In genomic region chr17:59105852-59106462, GRCh38 we compare ENCODE assay signal across 8 cellular contexts. TPM values are rescaled to one million over a fixed set of nuclear protein-coding genes. Genes with fewer than 3 reads are reported as not detected.
DNase-seq lines count a peak whose midpoint lies in the region; ATAC-seq and TF ChIP-seq lines count a peak whose summit lies in the region.

No MANE protein-coding gene starts in this region.

- TF ChIP-seq POLR2A in adrenal gland (IDR thresholded peaks at IDR 0.05) (no peak), prostate gland (IDR thresholded peaks at IDR 0.05) (no peak)

- H3K4me3 Mint-ChIP-seq in Caco-2 (ENCODE audit: unreplicated experiment), result peak overlapping the region; percentile 98

- H3K27ac Mint-ChIP-seq in Caco-2 (ENCODE audit: unreplicated experiment), result peak overlapping the region; percentile 96

- CTCF ChIA-PET in Caco-2 (lab: Charles Lee), result no interaction called here

- H3K4me1 ChIP-seq in Caco-2 (peaks cover 6% of the 10 kb centered on the region; the same call in 1 of the 2 replicates), adrenal gland (replicated peaks in 1 of 2) (peaks cover 16 to 29% of the 10 kb centered on the region in 2 donors), left ventricle myocardium inferior (peaks cover 36% of the 10 kb centered on the region), prostate gland (replicated peaks) (peaks cover 2% of the 10 kb centered on the region), urinary bladder (ENCODE audit: insufficient read depth) (peaks cover 2% of the 10 kb centered on the region)

- DNase-seq in Caco-2 (peak in 1 of 2 experiments; percentile 55), KBM-7 (peak; percentile 57), T follicular helper cell (ENCODE audit: low read depth) (peak; percentile 72), adrenal gland (peak; percentile 63 to 83 (median 71)), left ventricle myocardium inferior (peak; percentile 68), prostate gland (ENCODE audit: low spot score) (peak; percentile 65)

- WGBS in adrenal gland, 4 donors, result 0 to 1% (median 1%) methylated on average over 3 to 18 of the region's 18 CpGs
- WGBS in prostate gland, result under 1% methylated on average over 18 of the region's 18 CpGs
- WGBS in urinary bladder, result under 1% methylated on average over 18 of the region's 18 CpGs

- H3K27ac ChIP-seq in adrenal gland (peak overlapping the region; percentile 67 to 95 (median 91)), left ventricle myocardium inferior (replicated peaks) (peak overlapping the region; percentile 93), prostate gland (peak overlapping the region; percentile 91), urinary bladder (ENCODE audit: low read depth) (peak overlapping the region; percentile 74)

- no peaks in the 10 kb centered on the region for H3K9me3 Mint-ChIP-seq in Caco-2 (ENCODE audit: unreplicated experiment)

- POLR2A ChIA-PET in Caco-2 (lab: Charles Lee), result interaction anchor here (0.5 to 2.6 kb wide), 6 partner anchors 11 to 474 kb away, joined by 3 to 38 read pairs (median 6); partner anchors contain the start of genes PRR11 and SKA2

- H3K27me3 Mint-ChIP-seq in Caco-2 (ENCODE audit: insufficient read depth, unreplicated experiment), result no peaks in the 10 kb centered on the region

- ATAC-seq in GM21717 (IDR thresholded peaks at IDR 0.05; ENCODE audit: unreplicated experiment), result peak; percentile 36

- in situ Hi-C loops in KBM-7 (cut with MboI; ENCODE audit: low pct_unique_long_range_greater_than_20kb, low sequenced_read_pairs), result no loop called here

- no peak for TF ChIP-seq CTCF in Caco-2 (IDR thresholded peaks at IDR 0.05; ENCODE audit: insufficient read depth in 1 of 2, low read depth in 1 of 2, low read length in 1 of 2, severe bottlenecking in 1 of 2, unreplicated experiment in 1 of 2)
- TF ChIP-seq CTCF in adrenal gland (IDR thresholded peaks at IDR 0.05), result no peak
- TF ChIP-seq CTCF in left ventricle myocardium inferior (IDR thresholded peaks at IDR 0.05; ENCODE audit: borderline replicate concordance), result no peak
- TF ChIP-seq CTCF in prostate gland (IDR thresholded peaks at IDR 0.05), result no peak

- H3K9me3 ChIP-seq in Caco-2 (no peaks in the 10 kb centered on the region), adrenal gland (replicated peaks in 1 of 3) (no peaks in the 10 kb centered on the region), left ventricle myocardium inferior (replicated peaks) (no peaks in the 10 kb centered on the region), prostate gland (no peaks in the 10 kb centered on the region)

- peaks cover 73% of the 10 kb centered on the region for H3K36me3 Mint-ChIP-seq in Caco-2 (ENCODE audit: insufficient read depth, unreplicated experiment)

- no TSS peak for BruUV-seq in Caco-2 (replicated peaks; lab: Mats Ljungman, UMichigan)

- H3K27me3 ChIP-seq in Caco-2 (replicated peaks; ENCODE audit: control insufficient read depth, insufficient read depth, low read length) (no peaks in the 10 kb centered on the region), adrenal gland (no peaks in the 10 kb centered on the region), left ventricle myocardium inferior (ENCODE audit: low read depth) (no peaks in the 10 kb centered on the region), prostate gland (replicated peaks; ENCODE audit: insufficient read depth) (no peaks in the 10 kb centered on the region)

- H3K4me1 Mint-ChIP-seq in Caco-2 (ENCODE audit: low read depth, unreplicated experiment), result peaks cover 9% of the 10 kb centered on the region

- H3K4me3 ChIP-seq in Caco-2 (ENCODE audit: low read depth, low read length) (peak overlapping the region; percentile 90), adrenal gland (peak overlapping the region; percentile 62 to 87 (median 84)), left ventricle myocardium inferior (peak overlapping the region; percentile 89), prostate gland (peak overlapping the region; percentile 87 to 89), urinary bladder (ENCODE audit: low read depth, low read length) (peak overlapping the region; percentile 77)

- H3K36me3 ChIP-seq in Caco-2 (ENCODE audit: control insufficient read depth, insufficient read depth, low read length) (no peaks in the 10 kb centered on the region; the same call in 1 of the 2 replicates), adrenal gland (replicated peaks in 1 of 2) (no peaks in the 10 kb centered on the region), left ventricle myocardium inferior (peaks cover 8% of the 10 kb centered on the region), prostate gland (no peaks in the 10 kb centered on the region), urinary bladder (ENCODE audit: insufficient read depth) (no peaks in the 10 kb centered on the region)

- intact Hi-C loops in Caco-2 (cut with micrococcal nuclease; ENCODE audit: unreplicated experiment) (loop anchor here (1.0 to 5.0 kb wide), 2 partner anchors 44 to 589 kb away; no protein-coding TSS in a partner anchor), adrenal gland (cut with DNase I) (no loop called here), left ventricle myocardium inferior (cut with micrococcal nuclease) (no loop called here), prostate gland (cut with DNase I) (loop anchor here (5.0 kb wide), 1 partner anchor 51 kb away; the partner anchor contains the start of genes PRR11 and SKA2)

RNA-seq across cellular contexts. Expression of gene TRIM37, which starts 0.7 kb away (rescaled TPM):
- 37.7 and 44.4 TPM in 2 replicates for total RNA-seq in Caco-2 (2022)
- total RNA-seq in adrenal gland, result 10 to 100 TPM; 18.0 to 37.2 (median 25.0) TPM
- polyA plus RNA-seq in adrenal gland, result 10 to 100 TPM in 1 of 3 donors, 1 to 10 TPM in 2; 6.0 to 31.0 (median 8.4) TPM
- 20.9 TPM for total RNA-seq in left ventricle myocardium inferior
- 10 to 100 TPM; 22.6 to 55.5 TPM for total RNA-seq in prostate gland
- total RNA-seq in urinary bladder, result 42.2 TPM
- polyA plus RNA-seq in urinary bladder, result 16.5 TPM

RNA-seq across cellular contexts. Expression of gene SKA2, which starts 49.0 kb away (rescaled TPM):
- total RNA-seq in Caco-2 (2022) (119 TPM in 2 replicates), adrenal gland (10 to 100 TPM; 11.7 to 33.6 (median 21.6) TPM), left ventricle myocardium inferior (37.9 TPM), prostate gland (10 to 100 TPM; 24.5 to 55.0 TPM), urinary bladder (76.9 TPM)
- polyA plus RNA-seq in adrenal gland (10 to 100 TPM; 27.9 to 45.8 (median 37.4) TPM), urinary bladder (26.9 TPM)

RNA-seq across cellular contexts. Expression of gene PRR11, which starts 49.6 kb away (rescaled TPM):
- total RNA-seq in Caco-2 (2022) (80.2 and 89.9 TPM in 2 replicates), adrenal gland (1 to 10 TPM; 1.2 to 5.7 (median 2.1) TPM), left ventricle myocardium inferior (1.5 TPM), prostate gland (1 to 10 TPM; 2.5 to 3.2 TPM), urinary bladder (7.9 TPM)
- polyA plus RNA-seq in adrenal gland (1 to 10 TPM in 1 of 3 donors, under 1 TPM in 2; 0.16 to 1.6 (median 0.34) TPM), urinary bladder (0.86 TPM)

Comparison
In these comparisons a context has a peak if more than half of its experiments do, and no peak if none do; other contexts are left out.
1. intact Hi-C loops: an anchor here in Caco-2 (1.0 to 5.0 kb wide) and prostate gland (5.0 kb wide); none called in adrenal gland and left ventricle myocardium inferior.